9 cellular contexts compared by ENCODE assay signal in genomic region chr3:140499114-140499757, GRCh38.
DNase-seq lines count a peak whose midpoint lies in the region; ATAC-seq and TF ChIP-seq lines count a peak whose summit lies in the region.
"Had no signal": no experiment of that assay in that cellular context is flagged by ENCODE, and none has a peak within 500 bp of the region (broad histone marks: within the 10 kb centered on the region; RNA-seq: fewer than 3 reads in every experiment).

No MANE protein-coding gene starts in this region.

- H3K4me3 ChIP-seq in heart left ventricle = no peak overlapping the region

- peak in 11 of 12 donors; percentile 8 to 58 (median 40) for TF ChIP-seq CTCF in heart left ventricle (IDR thresholded peaks at IDR 0.05)

- WGBS in heart left ventricle, 4 donors = 14 to 23% (median 16%) methylated on average over 1 of the region's 1 CpG

- no peaks in the 10 kb centered on the region for H3K36me3 ChIP-seq in heart left ventricle

- DNase-seq in heart left ventricle (no peak), Right ventricle myocardium inferior (ENCODE audit: missing footprints) (no peak), RPMI8226 (peak; percentile 3), left ventricle myocardium superior (no peak), occipital lobe (lab: John Stamatoyannopoulos, UW) (no peak), NOMO-1 treated with DMSO at 0.1 percent for 48 hours (lab: John Stamatoyannopoulos, UW; ENCODE audit: unreplicated experiment) (no peak), germinal center (ENCODE audit: low spot score) (no peak)
- no peak for DNase-seq in activated CD4-positive, CD25-positive, alpha-beta regulatory T cell (lab: John Stamatoyannopoulos, UW)
- DNase-seq: CD8-positive, alpha-beta memory T cell had no signal

- no peak overlapping the region for H3K27ac ChIP-seq in heart left ventricle

- peaks cover 0 to 13% (median 0%) of the 10 kb centered on the region in 12 donors for H3K4me1 ChIP-seq in heart left ventricle

- peak in 2 of 4 donors; percentile 42 to 54 for ATAC-seq in heart left ventricle
- no peak for ATAC-seq in Right ventricle myocardium inferior
- ATAC-seq in left ventricle myocardium superior = peak; percentile 41

- intact Hi-C loops in heart left ventricle (cut with DNase I) = loop anchor here in 5 of 10 donors (5.0 to 10.0 kb wide), 7 partner anchors 134 to 1072 kb away; partner anchors contain the start of gene CLSTN2 (in 1 of the 5)
- intact Hi-C loops in Right ventricle myocardium inferior (cut with DNase I) = loop anchor here (5.0 to 10.0 kb wide), 2 partner anchors 134 to 222 kb away; no protein-coding TSS in a partner anchor
- intact Hi-C loops in left ventricle myocardium superior (cut with micrococcal nuclease) = no loop called here

- no peak for TF ChIP-seq POLR2A in heart left ventricle (IDR thresholded peaks at IDR 0.05)

- H3K27me3 ChIP-seq in heart left ventricle = peaks cover 0 to 12% (median 0%) of the 10 kb centered on the region in 9 donors

- H3K9me3 ChIP-seq in heart left ventricle = peaks cover 0 to 6% (median 0%) of the 10 kb centered on the region in 12 donors
